ENCODE assay signal across 8 cellular contexts in the genomic region with DNA sequence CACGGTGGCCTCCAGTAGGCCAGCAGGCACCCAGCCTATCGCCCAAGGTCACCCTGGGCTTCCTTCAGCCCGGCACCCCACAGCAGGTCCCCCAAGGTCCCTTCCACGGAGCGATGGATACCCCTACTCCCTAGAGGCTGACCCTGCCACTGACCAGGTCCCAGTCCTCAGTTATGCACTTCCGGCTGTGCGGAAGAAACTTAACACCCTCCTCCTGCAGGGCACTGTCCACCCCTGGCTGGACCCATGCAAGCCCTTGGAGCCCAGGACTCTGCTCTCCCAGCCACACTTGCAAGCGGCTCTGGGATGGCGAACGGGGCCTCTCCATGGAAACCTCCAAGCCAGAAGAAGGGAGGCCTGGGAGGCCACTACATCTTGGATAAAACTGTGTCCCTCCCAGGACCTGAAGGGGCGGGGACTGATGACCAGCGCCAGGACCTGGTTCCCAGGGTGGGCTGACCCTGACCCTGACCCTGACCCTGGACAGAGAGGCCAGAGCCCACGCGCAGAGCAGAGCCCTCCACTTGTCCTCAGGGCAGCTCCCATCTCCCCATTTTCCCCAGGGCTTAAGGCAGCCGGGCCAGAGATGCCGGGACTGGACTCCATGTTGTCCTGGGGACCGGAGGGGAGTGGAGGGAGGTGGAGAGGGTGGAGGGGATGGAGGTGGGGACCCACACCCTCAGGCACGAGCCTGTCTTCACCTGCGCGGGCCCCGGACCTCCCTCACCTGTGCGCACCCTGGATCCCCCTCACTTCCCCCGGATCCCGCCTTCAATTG. TPM values are rescaled to one million over a fixed set of nuclear protein-coding genes. Genes with fewer than 3 reads are reported as not detected.
DNase-seq lines count a peak whose midpoint lies in the region; ATAC-seq, FAIRE-seq and TF ChIP-seq lines count a peak whose summit lies in the region.

No MANE protein-coding gene starts in this region.

- no peak for FAIRE-seq in HepG2 (lab: Jason Lieb, UNC)

- H3K79me2 ChIP-seq in HepG2 (ENCODE audit: insufficient read depth, low read length), result peaks cover 12% of the 10 kb centered on the region

- TF ChIP-seq POLR2A in adrenal gland (IDR thresholded peaks at IDR 0.05) (no peak), HepG2 (IDR thresholded peaks at IDR 0.05; ENCODE audit: insufficient read depth in 1 of 2, low read depth in 2 of 2, low read length in 2 of 2) (no peak), thyroid gland (IDR thresholded peaks at IDR 0.05) (no peak)

- intact Hi-C loops in adrenal gland (cut with DNase I) (no loop called here), HepG2 (cut with micrococcal nuclease; ENCODE audit: unreplicated experiment) (loop anchor here (5.0 kb wide), 1 partner anchor 80 kb away; no protein-coding TSS in a partner anchor), thyroid gland (cut with DNase I) (loop anchor here (10.0 kb wide), 1 partner anchor 187 kb away; the partner anchor contains the start of gene BAIAP2)

- H3K4me2 ChIP-seq in HepG2 (ENCODE audit: low read depth, low read length), result peak overlapping the region; percentile 93

- no peaks in the 10 kb centered on the region; the same call in 1 of the 2 replicates for H4K20me1 ChIP-seq in HepG2 (ENCODE audit: insufficient read depth, low read length)

- TF ChIP-seq CTCF in adrenal gland (IDR thresholded peaks at IDR 0.05), result no peak
- no peak for TF ChIP-seq CTCF in HepG2 (CRISPR knock-in tag; IDR thresholded peaks at IDR 0.05)
- no peak for TF ChIP-seq CTCF in thyroid gland (IDR thresholded peaks at IDR 0.05)

- H3K4me3 ChIP-seq in adrenal gland, result peak overlapping the region in 3 of 4 donors; percentile 31 to 65 (median 60)
- H3K4me3 ChIP-seq in HepG2 (replicated peaks in 1 of 3; ENCODE audit: insufficient read depth in 1 of 3, low read depth in 2 of 3, low read length in 3 of 3), result peak overlapping the region; percentile 63 to 91 (median 87)
- peak overlapping the region in 2 of 3 donors; percentile 58 to 62 for H3K4me3 ChIP-seq in thyroid gland (replicated peaks in 1 of 3)

- no peaks in the 10 kb centered on the region for H3K27me3 ChIP-seq in adrenal gland
- no peaks in the 10 kb centered on the region for H3K27me3 ChIP-seq in HepG2 (ENCODE audit: control insufficient read depth in 1 of 2, insufficient read depth in 2 of 2, low read length in 2 of 2)
- no peaks in the 10 kb centered on the region for H3K27me3 ChIP-seq in thyroid gland

- H3K4me3 Mint-ChIP-seq in activated CD4-positive, alpha-beta T cell treated with anti-CD3 and anti-CD28 coated beads, Interleukin-2, amount 10 ng/mL, durations not matched to agents 7 days and 5 days, result peak overlapping the region; percentile 73

- no peak overlapping the region for H3K27ac Mint-ChIP-seq in activated CD4-positive, alpha-beta T cell treated with anti-CD3 and anti-CD28 coated beads, Interleukin-2, amount 10 ng/mL, durations not matched to agents 7 days and 5 days

- TSS peak; percentile 52 for BruUV-seq in HepG2 (replicated peaks; lab: Mats Ljungman, UMichigan)

- in situ Hi-C loops in HepG2 (cut with HindIII; ENCODE audit: extremely low pct_ligation_motif_present, low pct_unique_long_range_greater_than_20kb), result no loop called here

- H3K27me3 Mint-ChIP-seq in activated CD4-positive, alpha-beta T cell treated with anti-CD3 and anti-CD28 coated beads, Interleukin-2, amount 10 ng/mL, durations not matched to agents 7 days and 5 days, result no peaks in the 10 kb centered on the region

- TF ChIP-seq RAD21 in HepG2 (CRISPR knock-in tag; IDR thresholded peaks at IDR 0.05), result 0 out of 2 replicates have a peak, but pooled peaks have one; percentile 7

- H3K9ac ChIP-seq in HepG2 (ENCODE audit: insufficient read depth, low read depth, low read length), result peak overlapping the region; percentile 74

- POLR2A ChIA-PET in activated CD4-positive, alpha-beta T cell treated with anti-CD3 and anti-CD28 coated beads, Interleukin-2, amount 10 ng/mL, durations not matched to agents 7 days and 5 days (lab: Charles Lee), result no interaction called here
- POLR2A ChIA-PET in HepG2 (lab: Yijun Ruan, JAX), result interaction anchor here (0.6 to 1.5 kb wide), 17 partner anchors 10 to 675 kb away, joined by 3 to 61 read pairs (median 4); partner anchors contain the start of genes ACTG1, BAHCC1, NDUFAF8 and SLC38A10

- H3K9me3 ChIP-seq in adrenal gland (replicated peaks in 1 of 3) (no peaks in the 10 kb centered on the region), HepG2 (ENCODE audit: low read length) (no peaks in the 10 kb centered on the region), thyroid gland (no peaks in the 10 kb centered on the region)

- peaks cover 0 to 6% of the 10 kb centered on the region in 2 donors for H3K36me3 ChIP-seq in adrenal gland (replicated peaks in 1 of 2)
- peaks cover 10 to 11% of the 10 kb centered on the region in 2 experiments; a peak in 4 of 5 replicates for H3K36me3 ChIP-seq in HepG2 (replicated peaks in 1 of 2; ENCODE audit: control insufficient read depth in 1 of 2, insufficient read depth in 2 of 2, low read length in 2 of 2)
- H3K36me3 ChIP-seq in thyroid gland, result peaks cover 0 to 3% of the 10 kb centered on the region in 2 donors

- H3K4me1 Mint-ChIP-seq in activated CD4-positive, alpha-beta T cell treated with anti-CD3 and anti-CD28 coated beads, Interleukin-2, amount 10 ng/mL, durations not matched to agents 7 days and 5 days, result peaks cover 16% of the 10 kb centered on the region

- ATAC-seq in HepG2 (peak; percentile 32), GM18517 (IDR thresholded peaks at IDR 0.05; ENCODE audit: unreplicated experiment) (no peak), HG03565 (IDR thresholded peaks at IDR 0.05; ENCODE audit: unreplicated experiment) (no peak)

- H3K27ac ChIP-seq in adrenal gland, result no peak overlapping the region
- peak overlapping the region; percentile 37 for H3K27ac ChIP-seq in HepG2 (ENCODE audit: extremely low read length, insufficient read depth, low read length)
- no peak overlapping the region for H3K27ac ChIP-seq in thyroid gland

- no peak overlapping the region for H2AFZ ChIP-seq in HepG2 (ENCODE audit: low read length)

- no peak for DNase-seq in activated CD4-positive, alpha-beta T cell treated with anti-CD3 and anti-CD28 coated beads, Interleukin-2, amount 10 ng/mL, durations not matched to agents 7 days and 5 days
- DNase-seq in activated CD4-positive, alpha-beta T cell treated with anti-CD3 and anti-CD28 coated beads for 48 hours, result no peak
- DNase-seq in adrenal gland (no peak), HepG2 (ENCODE audit: low spot score) (no peak), thyroid gland (peak in 1 of 2 donors; percentile 21), NOMO-1 (lab: John Stamatoyannopoulos, UW; ENCODE audit: unreplicated experiment in 2 of 2) (no peak)

- no peaks in the 10 kb centered on the region for H3K36me3 Mint-ChIP-seq in activated CD4-positive, alpha-beta T cell treated with anti-CD3 and anti-CD28 coated beads, Interleukin-2, amount 10 ng/mL, durations not matched to agents 7 days and 5 days (ENCODE audit: low read depth)

- TF ChIP-seq EP300 in HepG2 (IDR thresholded peaks at IDR 0.05; ENCODE audit: low read depth in 2 of 2, low read length in 2 of 2) (no peak), HepG2 (CRISPR knock-in tag; IDR thresholded peaks at IDR 0.05; ENCODE audit: borderline replicate concordance) (no peak)

- CTCF ChIA-PET in activated CD4-positive, alpha-beta T cell treated with anti-CD3 and anti-CD28 coated beads, Interleukin-2, amount 10 ng/mL, durations not matched to agents 7 days and 5 days (lab: Charles Lee), result interaction anchor here (0.5 to 1.6 kb wide), 3 partner anchors 11 to 333 kb away, joined by 3 to 5 read pairs (median 4); partner anchors contain the start of genes NDUFAF8 and TEPSIN
- CTCF ChIA-PET in HepG2 (lab: Yijun Ruan, JAX; ENCODE audit: low intra/inter-chr PET ratio, low total read pairs), result no interaction called here

- WGBS in adrenal gland, 4 donors, result 8 to 16% (median 9%) methylated on average over 20 to 24 of the region's 24 CpGs; no CpG with 5 or more reads in 1 of the 4 donors
- WGBS in HepG2 (ENCODE audit: low lambda C conversion rate), result 2% methylated on average over 18 of the region's 24 CpGs
- WGBS in thyroid gland, 2 donors, result 0 to 18% methylated on average over 7 to 15 of the region's 24 CpGs

- H3K4me1 ChIP-seq in adrenal gland (replicated peaks in 1 of 2) (peaks cover 6 to 23% of the 10 kb centered on the region in 2 donors), HepG2 (ENCODE audit: insufficient read depth, low read length) (peaks cover 30% of the 10 kb centered on the region), thyroid gland (peaks cover 12 to 16% of the 10 kb centered on the region in 2 donors)

- H3K9me3 Mint-ChIP-seq in activated CD4-positive, alpha-beta T cell treated with anti-CD3 and anti-CD28 coated beads, Interleukin-2, amount 10 ng/mL, durations not matched to agents 7 days and 5 days, result peaks cover 3% of the 10 kb centered on the region

RNA-seq across cellular contexts. Expression of gene CEP131, which starts 0.7 kb away (rescaled TPM):
- total RNA-seq in activated CD4-positive, alpha-beta T cell treated with anti-CD3 and anti-CD28 coated beads, Interleukin-2, amount 10 ng/mL, durations not matched to agents 7 days and 5 days, result 10 to 100 TPM; 13.6 to 19.5 TPM
- total RNA-seq in adrenal gland (10 to 100 TPM in 3 of 8 donors, 1 to 10 TPM in 5; 2.7 to 11.4 (median 8.2) TPM), HepG2 (2016; rRNA removed; fragmentation: Illumina TruSeq; extraction: Trizol) (11.1 and 16.8 TPM in 2 replicates), thyroid gland (10 to 100 TPM in 1 of 4 donors, 1 to 10 TPM in 3; 6.9 to 12.0 (median 8.6) TPM)
- polyA plus RNA-seq in adrenal gland (10 to 100 TPM in 2 of 3 donors, under 1 TPM in 1; 0.81 to 55.8 (median 27.2) TPM), HepG2 (2011; rRNA removed) (5.0 and 5.6 TPM in 2 replicates)
- 2.2 and 3.5 TPM in 2 replicates for total RNA-seq in HepG2 (2016; cell fraction: cytosol; rRNA removed; fragmentation: Illumina TruSeq; extraction: Trizol; ENCODE audit: low read depth)
- 8.4 and 18.4 TPM in 2 replicates for total RNA-seq in HepG2 (2016; cell fraction: insoluble cytoplasmic fraction; rRNA removed; fragmentation: Illumina TruSeq; extraction: Trizol)
- total RNA-seq in HepG2 (2016; cell fraction: membrane; rRNA removed; fragmentation: Illumina TruSeq; extraction: Trizol), result 5.8 and 6.2 TPM in 2 replicates
- total RNA-seq in HepG2 (2016; cell fraction: nucleus; rRNA removed; fragmentation: Illumina TruSeq; extraction: Trizol), result 10.7 and 12.3 TPM in 2 replicates
- polyA plus RNA-seq in HepG2 (2011; cell fraction: cytosol; rRNA removed), result 3.0 and 5.8 TPM in 2 replicates
- 31.7 and 46.2 TPM in 2 replicates for polyA plus RNA-seq in HepG2 (2011; cell fraction: nucleus; rRNA removed)
- 6.3 and 6.8 TPM in 2 replicates for polyA plus RNA-seq in HepG2 (2012)
- polyA plus RNA-seq in HepG2 (2016; cell fraction: cytosol; fragmentation: Illumina TruSeq; extraction: Trizol; ENCODE audit: low read depth), result 2.7 and 3.3 TPM in 2 replicates
- 11.8 and 13.5 TPM in 2 replicates for polyA plus RNA-seq in HepG2 (2016; cell fraction: insoluble cytoplasmic fraction; fragmentation: Illumina TruSeq; extraction: Trizol; ENCODE audit: low read depth)
- polyA plus RNA-seq in HepG2 (2016; cell fraction: membrane; fragmentation: Illumina TruSeq; extraction: Trizol; ENCODE audit: low read depth), result 4.3 and 4.6 TPM in 2 replicates
- 35.7 and 41.4 TPM in 2 replicates for polyA plus RNA-seq in HepG2 (2016; cell fraction: nucleus; fragmentation: Illumina TruSeq; extraction: Trizol; ENCODE audit: insufficient read depth, low read depth)
- polyA minus RNA-seq in HepG2 (2011; rRNA and poly(A)+ RNA removed; ENCODE audit: low replicate concordance), result 4.8 and 5.8 TPM in 2 replicates
- 3.0 and 4.2 TPM in 2 replicates for polyA minus RNA-seq in HepG2 (2011; cell fraction: cytosol; rRNA and poly(A)+ RNA removed)
- polyA minus RNA-seq in HepG2 (2011; cell fraction: nucleus; rRNA and poly(A)+ RNA removed), result 7.6 and 8.0 TPM in 2 replicates

RNA-seq across cellular contexts. Expression of gene TEPSIN, which starts 16.8 kb away (rescaled TPM):
- 10 to 100 TPM; 54.5 to 63.2 TPM for total RNA-seq in activated CD4-positive, alpha-beta T cell treated with anti-CD3 and anti-CD28 coated beads, Interleukin-2, amount 10 ng/mL, durations not matched to agents 7 days and 5 days
- total RNA-seq in adrenal gland (10 to 100 TPM; 10.9 to 67.2 (median 40.6) TPM), HepG2 (2016; rRNA removed; fragmentation: Illumina TruSeq; extraction: Trizol) (8.5 and 18.8 TPM in 2 replicates), thyroid gland (10 to 100 TPM; 37.9 to 82.2 (median 64.9) TPM)
- polyA plus RNA-seq in adrenal gland (100 to 1,000 TPM in 1 of 3 donors, 10 to 100 TPM in 1, 1 to 10 TPM in 1; 3.1 to 144 (median 68.1) TPM), HepG2 (2011; rRNA removed) (16.1 and 19.7 TPM in 2 replicates)
- 5.0 and 7.5 TPM in 2 replicates for total RNA-seq in HepG2 (2016; cell fraction: cytosol; rRNA removed; fragmentation: Illumina TruSeq; extraction: Trizol; ENCODE audit: low read depth)
- total RNA-seq in HepG2 (2016; cell fraction: insoluble cytoplasmic fraction; rRNA removed; fragmentation: Illumina TruSeq; extraction: Trizol), result 7.1 and 20.3 TPM in 2 replicates
- total RNA-seq in HepG2 (2016; cell fraction: membrane; rRNA removed; fragmentation: Illumina TruSeq; extraction: Trizol), result 7.0 and 8.1 TPM in 2 replicates
- total RNA-seq in HepG2 (2016; cell fraction: nucleus; rRNA removed; fragmentation: Illumina TruSeq; extraction: Trizol), result 24.5 and 27.8 TPM in 2 replicates
- polyA plus RNA-seq in HepG2 (2011; cell fraction: cytosol; rRNA removed), result 4.0 and 8.2 TPM in 2 replicates
- polyA plus RNA-seq in HepG2 (2011; cell fraction: nucleus; rRNA removed), result 328 and 418 TPM in 2 replicates
- 9.5 and 16.4 TPM in 2 replicates for polyA plus RNA-seq in HepG2 (2012)
- polyA plus RNA-seq in HepG2 (2016; cell fraction: cytosol; fragmentation: Illumina TruSeq; extraction: Trizol; ENCODE audit: low read depth), result 2.4 and 2.5 TPM in 2 replicates
- polyA plus RNA-seq in HepG2 (2016; cell fraction: insoluble cytoplasmic fraction; fragmentation: Illumina TruSeq; extraction: Trizol; ENCODE audit: low read depth), result 6.3 and 9.9 TPM in 2 replicates
- 4.3 and 6.0 TPM in 2 replicates for polyA plus RNA-seq in HepG2 (2016; cell fraction: membrane; fragmentation: Illumina TruSeq; extraction: Trizol; ENCODE audit: low read depth)
- 90.2 and 98.6 TPM in 2 replicates for polyA plus RNA-seq in HepG2 (2016; cell fraction: nucleus; fragmentation: Illumina TruSeq; extraction: Trizol; ENCODE audit: insufficient read depth, low read depth)
- polyA minus RNA-seq in HepG2 (2011; rRNA and poly(A)+ RNA removed; ENCODE audit: low replicate concordance), result 14.1 and 21.0 TPM in 2 replicates
- 3.4 and 3.7 TPM in 2 replicates for polyA minus RNA-seq in HepG2 (2011; cell fraction: cytosol; rRNA and poly(A)+ RNA removed)
- polyA minus RNA-seq in HepG2 (2011; cell fraction: nucleus; rRNA and poly(A)+ RNA removed), result 39.0 and 47.9 TPM in 2 replicates

RNA-seq across cellular contexts. Expression of gene NDUFAF8, which starts 17.1 kb away (rescaled TPM):
- total RNA-seq in activated CD4-positive, alpha-beta T cell treated with anti-CD3 and anti-CD28 coated beads, Interleukin-2, amount 10 ng/mL, durations not matched to agents 7 days and 5 days, result 10 to 100 TPM; 30.7 to 39.0 TPM
- 10 to 100 TPM; 25.3 to 80.9 (median 43.7) TPM for total RNA-seq in adrenal gland
- polyA plus RNA-seq in adrenal gland, result 10 to 100 TPM; 38.9 to 58.1 (median 52.9) TPM
- total RNA-seq in HepG2 (2016; rRNA removed; fragmentation: Illumina TruSeq; extraction: Trizol), result 213 and 233 TPM in 2 replicates
- 565 and 636 TPM in 2 replicates for total RNA-seq in HepG2 (2016; cell fraction: cytosol; rRNA removed; fragmentation: Illumina TruSeq; extraction: Trizol; ENCODE audit: low read depth)
- 209 and 214 TPM in 2 replicates for total RNA-seq in HepG2 (2016; cell fraction: insoluble cytoplasmic fraction; rRNA removed; fragmentation: Illumina TruSeq; extraction: Trizol)
- total RNA-seq in HepG2 (2016; cell fraction: membrane; rRNA removed; fragmentation: Illumina TruSeq; extraction: Trizol), result 441 and 487 TPM in 2 replicates
- total RNA-seq in HepG2 (2016; cell fraction: nucleus; rRNA removed; fragmentation: Illumina TruSeq; extraction: Trizol), result 99.9 and 114 TPM in 2 replicates
- polyA plus RNA-seq in HepG2 (2011; rRNA removed), result 62.4 and 75.6 TPM in 2 replicates
- polyA plus RNA-seq in HepG2 (2011; cell fraction: cytosol; rRNA removed), result 52.0 and 67.0 TPM in 2 replicates
- polyA plus RNA-seq in HepG2 (2011; cell fraction: nucleus; rRNA removed), result 67.0 and 99.7 TPM in 2 replicates
- polyA plus RNA-seq in HepG2 (2012), result 74.7 and 106 TPM in 2 replicates
- 562 and 639 TPM in 2 replicates for polyA plus RNA-seq in HepG2 (2016; cell fraction: cytosol; fragmentation: Illumina TruSeq; extraction: Trizol; ENCODE audit: low read depth)
- polyA plus RNA-seq in HepG2 (2016; cell fraction: insoluble cytoplasmic fraction; fragmentation: Illumina TruSeq; extraction: Trizol; ENCODE audit: low read depth), result 170 and 188 TPM in 2 replicates
- polyA plus RNA-seq in HepG2 (2016; cell fraction: membrane; fragmentation: Illumina TruSeq; extraction: Trizol; ENCODE audit: low read depth), result 357 and 397 TPM in 2 replicates
- polyA plus RNA-seq in HepG2 (2016; cell fraction: nucleus; fragmentation: Illumina TruSeq; extraction: Trizol; ENCODE audit: insufficient read depth, low read depth), result 180 and 208 TPM in 2 replicates
- polyA minus RNA-seq in HepG2 (2011; rRNA and poly(A)+ RNA removed; ENCODE audit: low replicate concordance), result 13.6 and 21.7 TPM in 2 replicates
- 4.9 and 8.2 TPM in 2 replicates for polyA minus RNA-seq in HepG2 (2011; cell fraction: cytosol; rRNA and poly(A)+ RNA removed)
- polyA minus RNA-seq in HepG2 (2011; cell fraction: nucleus; rRNA and poly(A)+ RNA removed), result 26.2 and 31.2 TPM in 2 replicates
- 100 to 1,000 TPM in 1 of 4 donors, 10 to 100 TPM in 3; 17.0 to 107 (median 53.7) TPM for total RNA-seq in thyroid gland

RNA-seq across cellular contexts. Expression of gene AATK, which starts 56.0 kb away (rescaled TPM):
- total RNA-seq in activated CD4-positive, alpha-beta T cell treated with anti-CD3 and anti-CD28 coated beads, Interleukin-2, amount 10 ng/mL, durations not matched to agents 7 days and 5 days, result under 1 TPM; 0.25 to 0.31 TPM
- 10 to 100 TPM in 4 of 8 donors, 1 to 10 TPM in 4; 3.7 to 17.0 (median 9.9) TPM for total RNA-seq in adrenal gland
- polyA plus RNA-seq in adrenal gland, result 10 to 100 TPM in 2 of 3 donors, under 1 TPM in 1; 0.73 to 23.3 (median 10.6) TPM
- total RNA-seq in HepG2 (2016; rRNA removed; fragmentation: Illumina TruSeq; extraction: Trizol), result 6.1 and 8.4 TPM in 2 replicates
- total RNA-seq in HepG2 (2016; cell fraction: cytosol; rRNA removed; fragmentation: Illumina TruSeq; extraction: Trizol; ENCODE audit: low read depth), result 1.5 and 2.0 TPM in 2 replicates
- 5.3 and 9.5 TPM in 2 replicates for total RNA-seq in HepG2 (2016; cell fraction: insoluble cytoplasmic fraction; rRNA removed; fragmentation: Illumina TruSeq; extraction: Trizol)
- total RNA-seq in HepG2 (2016; cell fraction: membrane; rRNA removed; fragmentation: Illumina TruSeq; extraction: Trizol), result 2.9 and 3.0 TPM in 2 replicates
- total RNA-seq in HepG2 (2016; cell fraction: nucleus; rRNA removed; fragmentation: Illumina TruSeq; extraction: Trizol), result 9.7 and 12.6 TPM in 2 replicates
- 2.9 and 5.2 TPM in 2 replicates for polyA plus RNA-seq in HepG2 (2011; rRNA removed)
- 2.9 and 4.3 TPM in 2 replicates for polyA plus RNA-seq in HepG2 (2011; cell fraction: cytosol; rRNA removed)
- 15.0 and 16.5 TPM in 2 replicates for polyA plus RNA-seq in HepG2 (2011; cell fraction: nucleus; rRNA removed)
- 4.4 and 8.0 TPM in 2 replicates for polyA plus RNA-seq in HepG2 (2012)
- 0.54 and 0.65 TPM in 2 replicates for polyA plus RNA-seq in HepG2 (2016; cell fraction: cytosol; fragmentation: Illumina TruSeq; extraction: Trizol; ENCODE audit: low read depth)
- 5.7 and 6.0 TPM in 2 replicates for polyA plus RNA-seq in HepG2 (2016; cell fraction: insoluble cytoplasmic fraction; fragmentation: Illumina TruSeq; extraction: Trizol; ENCODE audit: low read depth)
- polyA plus RNA-seq in HepG2 (2016; cell fraction: membrane; fragmentation: Illumina TruSeq; extraction: Trizol; ENCODE audit: low read depth), result 1.1 and 1.8 TPM in 2 replicates
- 14.7 and 18.3 TPM in 2 replicates for polyA plus RNA-seq in HepG2 (2016; cell fraction: nucleus; fragmentation: Illumina TruSeq; extraction: Trizol; ENCODE audit: insufficient read depth, low read depth)
- polyA minus RNA-seq in HepG2 (2011; rRNA and poly(A)+ RNA removed; ENCODE audit: low replicate concordance), result 20.3 and 42.0 TPM in 2 replicates
- 7.4 and 11.0 TPM in 2 replicates for polyA minus RNA-seq in HepG2 (2011; cell fraction: cytosol; rRNA and poly(A)+ RNA removed)
- polyA minus RNA-seq in HepG2 (2011; cell fraction: nucleus; rRNA and poly(A)+ RNA removed), result 3.6 and 4.6 TPM in 2 replicates
- 10 to 100 TPM in 1 of 4 donors, 1 to 10 TPM in 3; 4.1 to 17.6 (median 7.4) TPM for total RNA-seq in thyroid gland

RNA-seq across cellular contexts. Expression of gene PVALEF, which starts 56.7 kb away (rescaled TPM):
- total RNA-seq in activated CD4-positive, alpha-beta T cell treated with anti-CD3 and anti-CD28 coated beads, Interleukin-2, amount 10 ng/mL, durations not matched to agents 7 days and 5 days, result not detected
- total RNA-seq in adrenal gland, result not detected
- polyA plus RNA-seq in adrenal gland, result not detected
- total RNA-seq in HepG2 (2016; rRNA removed; fragmentation: Illumina TruSeq; extraction: Trizol), result 0.18 TPM in 1 of 2 replicates, not detected in the other
- 0.40 and 0.53 TPM in 2 replicates for total RNA-seq in HepG2 (2016; cell fraction: cytosol; rRNA removed; fragmentation: Illumina TruSeq; extraction: Trizol; ENCODE audit: low read depth)
- 0.13 and 0.22 TPM in 2 replicates for total RNA-seq in HepG2 (2016; cell fraction: insoluble cytoplasmic fraction; rRNA removed; fragmentation: Illumina TruSeq; extraction: Trizol)
- total RNA-seq in HepG2 (2016; cell fraction: membrane; rRNA removed; fragmentation: Illumina TruSeq; extraction: Trizol), result 0.25 and 0.28 TPM in 2 replicates
- total RNA-seq in HepG2 (2016; cell fraction: nucleus; rRNA removed; fragmentation: Illumina TruSeq; extraction: Trizol), result 0.28 TPM in 1 of 2 replicates, not detected in the other
- 0.18 and 0.24 TPM in 2 replicates for polyA plus RNA-seq in HepG2 (2011; rRNA removed)
- polyA plus RNA-seq in HepG2 (2011; cell fraction: cytosol; rRNA removed), result 0.11 TPM in 1 of 2 replicates, not detected in the other
- polyA plus RNA-seq in HepG2 (2011; cell fraction: nucleus; rRNA removed), result 0.21 and 0.42 TPM in 2 replicates
- polyA plus RNA-seq in HepG2 (2012), result not detected in 2 replicates
- polyA plus RNA-seq in HepG2 (2016; cell fraction: cytosol; fragmentation: Illumina TruSeq; extraction: Trizol; ENCODE audit: low read depth), result 0.29 and 0.34 TPM in 2 replicates
- 0.39 and 0.44 TPM in 2 replicates for polyA plus RNA-seq in HepG2 (2016; cell fraction: insoluble cytoplasmic fraction; fragmentation: Illumina TruSeq; extraction: Trizol; ENCODE audit: low read depth)
- polyA plus RNA-seq in HepG2 (2016; cell fraction: membrane; fragmentation: Illumina TruSeq; extraction: Trizol; ENCODE audit: low read depth), result 0.14 and 0.19 TPM in 2 replicates
- polyA plus RNA-seq in HepG2 (2016; cell fraction: nucleus; fragmentation: Illumina TruSeq; extraction: Trizol; ENCODE audit: insufficient read depth, low read depth), result 0.36 TPM in 1 of 2 replicates, not detected in the other
- 0.09 and 0.18 TPM in 2 replicates for polyA minus RNA-seq in HepG2 (2011; rRNA and poly(A)+ RNA removed; ENCODE audit: low replicate concordance)
- polyA minus RNA-seq in HepG2 (2011; cell fraction: cytosol; rRNA and poly(A)+ RNA removed), result not detected in 2 replicates
- not detected in 2 replicates for polyA minus RNA-seq in HepG2 (2011; cell fraction: nucleus; rRNA and poly(A)+ RNA removed)
- not detected for total RNA-seq in thyroid gland

Comparison
In these comparisons a context has a peak if more than half of its experiments do, and no peak if none do; other contexts are left out.
1. intact Hi-C loops: an anchor here in HepG2 (5.0 kb wide) and thyroid gland (10.0 kb wide); none called in adrenal gland.